16 cellular contexts compared by ENCODE assay signal in genomic region chr3:23735062-23735461, GRCh38.
"Had no signal": no experiment of that assay in that cellular context is flagged by ENCODE, and none has a peak within 500 bp of the region (broad histone marks: within the 10 kb centered on the region; RNA-seq: fewer than 3 reads in every experiment).

No MANE protein-coding gene starts in this region.

- H3K27ac ChIP-seq: colonic mucosa, spleen, transverse colon had no signal

- H3K4me3 ChIP-seq: colonic mucosa, lung, spleen, transverse colon had no signal

- H3K27me3 Mint-ChIP-seq: activated CD4-positive, alpha-beta T cell treated with anti-CD3 and anti-CD28 coated beads for 36 hours; naive B cell had no signal

- ATAC-seq: activated CD4-positive, alpha-beta T cell treated with anti-CD3 and anti-CD28 coated beads for 36 hours; stimulated activated memory B cell treated with anti-CD40 and anti-IgM and Interleukin-4, amounts not matched to agents 10 μg/mL and 1 μg/mL and 100 μg/mL, for 72 hours had no signal

- H3K36me3 Mint-ChIP-seq: activated naive CD8-positive, alpha-beta T cell treated with anti-CD3 and anti-CD28 coated beads, Interleukin-2, amount 10 ng/mL, durations not matched to agents 7 days and 5 days; naive B cell; stimulated activated memory B cell treated with anti-CD40 and anti-IgM and Interleukin-4, amounts not matched to agents 10 μg/mL and 1 μg/mL and 100 μg/mL, for 72 hours had no signal

- H3K9me3 Mint-ChIP-seq: activated CD4-positive, alpha-beta memory T cell treated with anti-CD3 and anti-CD28 coated beads, Interleukin-2, amount 10 ng/mL, durations not matched to agents 7 days and 5 days; activated naive CD8-positive, alpha-beta T cell treated with anti-CD3 and anti-CD28 coated beads, Interleukin-2, amount 10 ng/mL, durations not matched to agents 7 days and 5 days; stimulated activated memory B cell treated with anti-CD40 and anti-IgM and Interleukin-4, amounts not matched to agents 10 μg/mL and 1 μg/mL and 100 μg/mL, for 72 hours had no signal

- H3K4me1 Mint-ChIP-seq: activated CD4-positive, alpha-beta T cell treated with anti-CD3 and anti-CD28 coated beads for 36 hours; activated naive CD8-positive, alpha-beta T cell treated with anti-CD3 and anti-CD28 coated beads, Interleukin-2, amount 10 ng/mL, durations not matched to agents 7 days and 5 days; naive B cell; stimulated activated memory B cell treated with anti-CD40 and anti-IgM and Interleukin-4, amounts not matched to agents 10 μg/mL and 1 μg/mL and 100 μg/mL, for 72 hours had no signal

- H3K27ac Mint-ChIP-seq: activated CD4-positive, alpha-beta memory T cell treated with anti-CD3 and anti-CD28 coated beads, Interleukin-2, amount 10 ng/mL, durations not matched to agents 7 days and 5 days; activated CD4-positive, alpha-beta T cell treated with anti-CD3 and anti-CD28 coated beads for 36 hours; activated naive CD8-positive, alpha-beta T cell treated with anti-CD3 and anti-CD28 coated beads, Interleukin-2, amount 10 ng/mL, durations not matched to agents 7 days and 5 days; stimulated activated memory B cell treated with anti-CD40 and anti-IgM and Interleukin-4, amounts not matched to agents 10 μg/mL and 1 μg/mL and 100 μg/mL, for 72 hours had no signal

- H3K4me3 Mint-ChIP-seq: activated CD4-positive, alpha-beta memory T cell treated with anti-CD3 and anti-CD28 coated beads, Interleukin-2, amount 10 ng/mL, durations not matched to agents 7 days and 5 days; activated CD4-positive, alpha-beta T cell treated with anti-CD3 and anti-CD28 coated beads for 36 hours; activated naive CD8-positive, alpha-beta T cell treated with anti-CD3 and anti-CD28 coated beads, Interleukin-2, amount 10 ng/mL, durations not matched to agents 7 days and 5 days; naive B cell; stimulated activated memory B cell treated with anti-CD40 and anti-IgM and Interleukin-4, amounts not matched to agents 10 μg/mL and 1 μg/mL and 100 μg/mL, for 72 hours had no signal

- DNase-seq: activated CD4-positive, alpha-beta memory T cell treated with anti-CD3 and anti-CD28 coated beads, Interleukin-2, amount 10 ng/mL, durations not matched to agents 7 days and 5 days; activated CD4-positive, alpha-beta T cell treated with anti-CD3 and anti-CD28 coated beads for 36 hours; activated CD8-positive, alpha-beta memory T cell treated with anti-CD3 and anti-CD28 coated beads, Interleukin-2, amount 50 U/mL, for 48 hours; activated naive CD8-positive, alpha-beta T cell treated with anti-CD3 and anti-CD28 coated beads, Interleukin-2, amount 10 ng/mL, durations not matched to agents 7 days and 5 days; colonic mucosa; effector CD4-positive, alpha-beta T cell; hypothalamus; kidney glomerular epithelial cell; naive B cell; posterior cingulate gyrus; spleen; stimulated activated CD4-positive, alpha-beta T cell treated with anti-CD3 and anti-CD28 coated beads, Interleukin-1b, Interleukin-23, amount 100 ng/mL, for 48 hours; T-helper 9 cell; transverse colon had no signal
